ENCODE assay signal across 25 cellular contexts in the genomic region with DNA sequence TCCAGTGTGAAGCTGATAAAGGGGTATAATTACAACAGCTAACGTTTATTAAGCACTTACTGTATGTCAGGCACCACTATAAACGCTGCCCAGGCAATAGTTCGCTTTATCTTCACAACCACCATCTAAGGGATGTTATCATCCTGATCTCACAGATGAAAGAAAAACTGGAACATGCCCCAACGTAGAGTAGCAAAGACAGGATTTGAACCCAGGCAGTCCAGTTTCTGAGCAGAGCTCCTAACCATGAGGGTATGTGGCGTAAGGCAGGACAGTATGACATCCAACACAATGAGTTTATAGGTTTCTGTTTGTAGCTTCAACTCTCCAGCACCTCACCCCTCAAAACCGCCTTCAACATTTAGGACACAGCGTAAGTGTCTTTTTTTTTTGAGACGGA. TPM values are rescaled to one million over a fixed set of nuclear protein-coding genes. Genes with fewer than 3 reads are reported as not detected.
DNase-seq lines count a peak whose midpoint lies in the region; ATAC-seq, FAIRE-seq and TF ChIP-seq lines count a peak whose summit lies in the region.
"Had no signal": no experiment of that assay in that cellular context is flagged by ENCODE, and none has a peak within 500 bp of the region (broad histone marks: within the 10 kb centered on the region; RNA-seq: fewer than 3 reads in every experiment).

No MANE protein-coding gene starts in this region.

- CTCF ChIA-PET in CD8-positive, alpha-beta T cell (lab: Charles Lee): interaction anchor here (1.1 to 1.3 kb wide), 2 partner anchors 8 to 63 kb away, joined by 3 to 5 read pairs; no protein-coding TSS in a partner anchor
- CTCF ChIA-PET in Panc1 (lab: Charles Lee): interaction anchor here (0.5 kb wide), 2 partner anchors 34 to 252 kb away, joined by 3 read pairs; no protein-coding TSS in a partner anchor

- peaks cover 2% of the 10 kb centered on the region for H3K27me3 Mint-ChIP-seq in CD8-positive, alpha-beta T cell (ENCODE audit: low read depth)

- no peak overlapping the region for H3K27ac ChIP-seq in CD8-positive, alpha-beta T cell (ENCODE audit: low read depth, low read length)
- H3K27ac ChIP-seq in Panc1 (ENCODE audit: low read length) (peak overlapping the region; percentile 78), mesenchymal stem cell (ENCODE audit: low read length, poor library complexity, severe bottlenecking) (no peak overlapping the region), parathyroid adenoma (no peak overlapping the region), prostate gland (no peak overlapping the region), pancreas (no peak overlapping the region)
- H3K27ac ChIP-seq: BLaER1, PC-9, SJSA1 had no signal

- no peak overlapping the region for H4K91ac ChIP-seq in mesenchymal stem cell (ENCODE audit: low read length)

- no peak overlapping the region for H3K4me2 ChIP-seq in mesenchymal stem cell (ENCODE audit: low read length, poor library complexity, severe bottlenecking)
- H3K4me2 ChIP-seq in parathyroid adenoma (ENCODE audit: low read length): no peak overlapping the region
- H3K4me2 ChIP-seq: BLaER1, PC-9 had no signal

- 82% methylated on average over 8 of the region's 8 CpGs for WGBS in mesenchymal stem cell
- 73% methylated on average over 8 of the region's 8 CpGs for WGBS in prostate gland
- 66 to 76% methylated on average over 8 of the region's 8 CpGs for WGBS in pancreas, 2 donors

- no peak overlapping the region for H3K4me3 Mint-ChIP-seq in CD8-positive, alpha-beta T cell
- H3K4me3 Mint-ChIP-seq: CD4-positive, alpha-beta memory T cell; H9 had no signal

- no peak overlapping the region for H3K14ac ChIP-seq in mesenchymal stem cell (ENCODE audit: low read length in 2 of 2)

- no peak for TF ChIP-seq CTCF in CD8-positive, alpha-beta T cell (IDR thresholded peaks at IDR 0.05)
- TF ChIP-seq CTCF in Panc1 (IDR thresholded peaks at IDR 0.05) (no peak), parathyroid adenoma (IDR thresholded peaks at IDR 0.05) (no peak), prostate gland (IDR thresholded peaks at IDR 0.05) (no peak), pancreas (IDR thresholded peaks at IDR 0.05) (no peak)

- no peak for DNase-seq in CD8-positive, alpha-beta T cell
- DNase-seq in Panc1 (ENCODE audit: low read depth, low spot score): no peak
- no peak for DNase-seq in mesenchymal stem cell
- no peak for DNase-seq in prostate gland (ENCODE audit: low spot score)
- no peak for DNase-seq in kidney glomerular epithelial cell (lab: John Stamatoyannopoulos, UW)
- DNase-seq in pancreas: no peak
- DNase-seq in stimulated activated CD4-positive, alpha-beta T cell treated with anti-CD3 and anti-CD28 coated beads, Interleukin-2, amount 100 ng/mL, for 48 hours: no peak
- DNase-seq: CD4-positive, alpha-beta memory T cell; DMS 273 treated with DMSO at 0.1 percent for 48 hours; H9; KG1; MG63; NCI-H146; NCI-H1930; NCI-H446; NCI-H524 treated with DMSO at 0.1 percent for 48 hours; NCI-H82; PC-9; Right ventricle myocardium superior; RPMI8226 had no signal

- in situ Hi-C loops in Panc1 (cut with HindIII; ENCODE audit: low pct_unique_long_range_greater_than_20kb, low sequenced_read_pairs): no loop called here

- no TSS peak for BruUV-seq in Panc1 (replicated peaks; lab: Mats Ljungman, UMichigan)

- H3K18ac ChIP-seq in mesenchymal stem cell (ENCODE audit: low read depth in 1 of 2, low read length in 2 of 2): no peak overlapping the region

- no peaks in the 10 kb centered on the region for H3K36me3 Mint-ChIP-seq in CD8-positive, alpha-beta T cell

- ATAC-seq in CD8-positive, alpha-beta T cell: no peak
- ATAC-seq in Panc1: no peak
- ATAC-seq in pancreas: no peak

- POLR2A ChIA-PET in CD8-positive, alpha-beta T cell (lab: Charles Lee): no interaction called here
- POLR2A ChIA-PET in Panc1 (lab: Charles Lee): interaction anchor here (0.5 to 0.7 kb wide), 2 partner anchors 62 to 100 kb away, joined by 3 to 6 read pairs; no protein-coding TSS in a partner anchor

- no peaks in the 10 kb centered on the region for H3K9me3 ChIP-seq in CD8-positive, alpha-beta T cell (ENCODE audit: low read length)
- H3K9me3 ChIP-seq in Panc1 (ENCODE audit: control insufficient read depth, insufficient read depth, low read depth, low read length) (no peaks in the 10 kb centered on the region), mesenchymal stem cell (ENCODE audit: control insufficient read depth, low read length) (no peaks in the 10 kb centered on the region), parathyroid adenoma (ENCODE audit: control insufficient read depth, low read length) (no peaks in the 10 kb centered on the region), prostate gland (no peaks in the 10 kb centered on the region), pancreas (no peaks in the 10 kb centered on the region)
- H3K9me3 ChIP-seq: BLaER1, MG63, SJSA1 had no signal

- H2BK15ac ChIP-seq in mesenchymal stem cell (ENCODE audit: low read depth, poor library complexity, severe bottlenecking): no peak overlapping the region

- H3K27me3 ChIP-seq in CD8-positive, alpha-beta T cell (ENCODE audit: insufficient read depth, low read length): no peaks in the 10 kb centered on the region
- H3K27me3 ChIP-seq in Panc1 (ENCODE audit: control insufficient read depth, insufficient read depth, low read length) (no peaks in the 10 kb centered on the region), mesenchymal stem cell (ENCODE audit: control insufficient read depth in 1 of 2, insufficient read depth in 1 of 2, low read length in 2 of 2) (no peaks in the 10 kb centered on the region), parathyroid adenoma (ENCODE audit: control insufficient read depth, insufficient read depth, low read length) (no peaks in the 10 kb centered on the region), prostate gland (replicated peaks; ENCODE audit: insufficient read depth) (no peaks in the 10 kb centered on the region), pancreas (no peaks in the 10 kb centered on the region)
- H3K27me3 ChIP-seq: BLaER1, MG63, SJSA1 had no signal

- no peaks in the 10 kb centered on the region for H3K36me3 ChIP-seq in CD8-positive, alpha-beta T cell (ENCODE audit: insufficient read depth, low read length)
- H3K36me3 ChIP-seq in Panc1 (ENCODE audit: control insufficient read depth, insufficient read depth, low read length) (no peaks in the 10 kb centered on the region), mesenchymal stem cell (ENCODE audit: control insufficient read depth in 1 of 2, insufficient read depth in 2 of 2, low read depth in 1 of 2, low read length in 2 of 2) (peaks cover 10 to 11% of the 10 kb centered on the region in 2 experiments), parathyroid adenoma (ENCODE audit: control insufficient read depth, insufficient read depth, low read length) (no peaks in the 10 kb centered on the region), prostate gland (no peaks in the 10 kb centered on the region), pancreas (no peaks in the 10 kb centered on the region)
- H3K36me3 ChIP-seq: BLaER1, MG63, SJSA1 had no signal

- H2AFZ ChIP-seq in mesenchymal stem cell (ENCODE audit: low read depth, low read length) (no peak overlapping the region), parathyroid adenoma (peak overlapping the region; percentile 50)
- H2AFZ ChIP-seq: PC-9 had no signal

- H3K9ac ChIP-seq in mesenchymal stem cell (ENCODE audit: low read length) (no peak overlapping the region), parathyroid adenoma (no peak overlapping the region)
- H3K9ac ChIP-seq: BLaER1 had no signal

- H4K8ac ChIP-seq in mesenchymal stem cell (ENCODE audit: low read length): peak overlapping the region; percentile 60

- peak overlapping the region; percentile 58 for H2BK120ac ChIP-seq in mesenchymal stem cell (ENCODE audit: low read depth, low read length)

- no peak for FAIRE-seq in pancreas (lab: Jason Lieb, UNC)
- FAIRE-seq: A204.1, GM18507 had no signal

- intact Hi-C loops in CD8-positive, alpha-beta T cell (cut with DNase I, micrococcal nuclease): loop anchor here in 1 of 2 experiments (10.0 kb wide), 1 partner anchor 62 kb away; no protein-coding TSS in a partner anchor
- intact Hi-C loops in Panc1 (cut with micrococcal nuclease; ENCODE audit: unreplicated experiment): no loop called here
- intact Hi-C loops in prostate gland (cut with DNase I): no loop called here
- intact Hi-C loops in pancreas (cut with DNase I): no loop called here

- H3K9me3 Mint-ChIP-seq in CD8-positive, alpha-beta T cell: no peaks in the 10 kb centered on the region
- H3K9me3 Mint-ChIP-seq: H9 had no signal

- H2BK5ac ChIP-seq in mesenchymal stem cell (ENCODE audit: low read depth, low read length, poor library complexity, severe bottlenecking): no peak overlapping the region

- TF ChIP-seq POLR2A in prostate gland (IDR thresholded peaks at IDR 0.05): no peak

- H2AK5ac ChIP-seq in mesenchymal stem cell (ENCODE audit: low read length, severe bottlenecking): no peak overlapping the region

- H3K4ac ChIP-seq in mesenchymal stem cell (ENCODE audit: low read depth in 1 of 2, low read length in 2 of 2): no peak overlapping the region

- H3K27ac Mint-ChIP-seq in CD8-positive, alpha-beta T cell: peak overlapping the region; percentile 49

- H3K4me1 ChIP-seq in CD8-positive, alpha-beta T cell (ENCODE audit: insufficient read depth, low read length): no peaks in the 10 kb centered on the region
- H3K4me1 ChIP-seq in Panc1 (ENCODE audit: control insufficient read depth, insufficient read depth, low read length) (no peaks in the 10 kb centered on the region), mesenchymal stem cell (ENCODE audit: control insufficient read depth, insufficient read depth, low read depth, low read length) (peaks cover 4% of the 10 kb centered on the region), parathyroid adenoma (no peaks in the 10 kb centered on the region), prostate gland (replicated peaks) (no peaks in the 10 kb centered on the region), pancreas (no peaks in the 10 kb centered on the region)
- H3K4me1 ChIP-seq: BLaER1, SJSA1 had no signal

- H3K23ac ChIP-seq in mesenchymal stem cell (ENCODE audit: low read length in 2 of 2): no peak overlapping the region

- no peak overlapping the region for H3K4me3 ChIP-seq in CD8-positive, alpha-beta T cell (ENCODE audit: low read depth, low read length)
- H3K4me3 ChIP-seq in Panc1 (ENCODE audit: low read depth in 2 of 2, low read length in 2 of 2): no peak overlapping the region
- H3K4me3 ChIP-seq in mesenchymal stem cell (ENCODE audit: insufficient read depth in 1 of 2, low read depth in 1 of 2, low read length in 2 of 2): no peak overlapping the region
- H3K4me3 ChIP-seq in parathyroid adenoma (ENCODE audit: low read depth, low read length): no peak overlapping the region
- no peak overlapping the region for H3K4me3 ChIP-seq in prostate gland
- H3K4me3 ChIP-seq in pancreas: no peak overlapping the region
- H3K4me3 ChIP-seq: BLaER1, MG63, PC-9, SJSA1 had no signal

- peaks cover 7% of the 10 kb centered on the region for H3K4me1 Mint-ChIP-seq in CD8-positive, alpha-beta T cell (ENCODE audit: low read depth)

- H2BK12ac ChIP-seq in mesenchymal stem cell (ENCODE audit: low read length in 2 of 2): peak overlapping the region in 1 of 2 experiments; percentile 38

- H3K79me2 ChIP-seq in parathyroid adenoma: no peaks in the 10 kb centered on the region

- H3K79me1 ChIP-seq in mesenchymal stem cell (replicated peaks; ENCODE audit: low read length, poor library complexity, severe bottlenecking): no peaks in the 10 kb centered on the region

RNA-seq across cellular contexts. Expression of gene AHNAK, which starts 59.5 kb away (rescaled TPM):
- 100 to 1,000 TPM; 185 to 188 TPM for total RNA-seq in CD8-positive, alpha-beta T cell
- total RNA-seq in Panc1 (2021; ENCODE audit: unreplicated experiment): 844 TPM
- 355 TPM for polyA plus RNA-seq in Panc1 (2012; ENCODE audit: insufficient read length)
- polyA plus RNA-seq in mesenchymal stem cell (2013, experiment 1 of 2): 71.8 TPM
- 65.2 TPM for polyA plus RNA-seq in mesenchymal stem cell (2013, experiment 2 of 2)
- 100 to 1,000 TPM; 367 to 434 TPM for total RNA-seq in prostate gland
- 100 to 1,000 TPM in 1 of 6 donors, 10 to 100 TPM in 5; 53.2 to 163 (median 77.2) TPM for total RNA-seq in pancreas
- polyA plus RNA-seq in pancreas: 10 to 100 TPM; 18.7 to 32.5 TPM
